Comparison of ENCODE assay signal across 23 cellular contexts in the genomic region with DNA sequence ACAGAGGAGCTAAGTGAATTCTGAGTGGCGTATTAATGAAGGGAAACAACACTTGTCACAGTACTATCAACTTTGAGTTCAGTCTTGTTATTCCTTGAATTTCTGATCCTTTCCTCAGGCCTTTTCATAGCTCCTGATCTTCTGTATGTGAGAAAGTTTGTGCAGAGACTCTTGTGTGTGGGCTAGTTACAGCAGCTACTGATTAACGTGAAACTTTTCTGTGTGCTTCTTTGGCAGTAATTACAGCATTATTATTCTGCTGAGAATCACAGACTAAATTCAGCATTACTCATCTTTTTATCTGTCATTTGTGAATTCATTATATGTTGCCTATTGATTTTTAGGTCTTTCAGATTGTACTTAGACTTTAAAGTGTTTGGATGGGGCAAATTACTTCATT. TPM values are rescaled to one million over a fixed set of nuclear protein-coding genes. Genes with fewer than 3 reads are reported as not detected.
DNase-seq lines count a peak whose midpoint lies in the region; ATAC-seq, FAIRE-seq and TF ChIP-seq lines count a peak whose summit lies in the region.
"Had no signal": no experiment of that assay in that cellular context is flagged by ENCODE, and none has a peak within 500 bp of the region (broad histone marks: within the 10 kb centered on the region; RNA-seq: fewer than 3 reads in every experiment).

No MANE protein-coding gene starts in this region.

- ATAC-seq in activated T-cell treated with anti-CD3 and anti-CD28 coated beads, Interleukin-2, amount 50 U/mL, for 4 hours, result no peak
- ATAC-seq in GM23338, result no peak
- ATAC-seq in GM19463 (IDR thresholded peaks at IDR 0.05; ENCODE audit: unreplicated experiment), result no peak

- no peak for DNase-seq in activated T-cell treated with anti-CD3 and anti-CD28 coated beads, Interleukin-2, amount 50 U/mL, for 24 hours
- no peak for DNase-seq in activated T-cell treated with anti-CD3 and anti-CD28 coated beads, Interleukin-2, amount 50 U/mL, for 4 hours
- DNase-seq in GM23338 (ENCODE audit: low spot score) (no peak), astrocyte (ENCODE audit: low read depth) (no peak), frontal cortex (ENCODE audit: low spot score in 2 of 2) (no peak)
- no peak for DNase-seq in stimulated activated CD4-positive, alpha-beta T cell treated with anti-CD3 and anti-CD28 coated beads, Interleukin-4, amount 100 ng/mL, for 4 hours
- DNase-seq: activated CD4-positive, alpha-beta T cell treated with anti-CD3 and anti-CD28 coated beads for 48 hours; brain microvascular endothelial cell; CD4-positive, alpha-beta T cell; NCI-H1694; NCI-H526; PC-9; Right ventricle myocardium superior; thyroid gland had no signal

- no peaks in the 10 kb centered on the region for H3K9me3 Mint-ChIP-seq in activated T-cell treated with anti-CD3 and anti-CD28 coated beads, Interleukin-2, amount 50 U/mL, for 24 hours
- no peaks in the 10 kb centered on the region for H3K9me3 Mint-ChIP-seq in activated T-cell treated with anti-CD3 and anti-CD28 coated beads, Interleukin-2, amount 50 U/mL, for 4 hours
- H3K9me3 Mint-ChIP-seq in GM23338, result no peaks in the 10 kb centered on the region
- no peaks in the 10 kb centered on the region for H3K9me3 Mint-ChIP-seq in astrocyte (ENCODE audit: unreplicated experiment)
- no peaks in the 10 kb centered on the region for H3K9me3 Mint-ChIP-seq in nephron
- H3K9me3 Mint-ChIP-seq: activated T-helper 1 cell treated with anti-CD3 and anti-CD28 coated beads, Interleukin-12 subunit alpha, Interleukin-12 subunit beta, Interleukin-2, Interleukin-4 antibody, amounts not matched to agents 30 ng/mL and 10 ng/mL and 1 ng/mL, durations not matched to agents 14 hours and 24 hours and 36 hours; CD4-positive, alpha-beta T cell; stimulated activated naive CD8-positive, alpha-beta T cell treated with anti-CD3 and anti-CD28 coated beads, Interleukin-15, Interleukin-2, amounts not matched to agents 100 ng/mL and 50 ng/mL, for 24 hours; T-helper 2 cell treated with Interferon-gamma antibody and Interleukin-4, amounts not matched to agents 5 μg/mL and 100 μg/mL, for 36 hours had no signal

- H3K9ac ChIP-seq in astrocyte (ENCODE audit: low read length), result no peak overlapping the region

- 0 out of 2 replicates have a peak, but pooled peaks cover 8% of the 10 kb centered on the region for H3K4me1 ChIP-seq in GM23338 (ENCODE audit: insufficient read depth)
- H3K4me1 ChIP-seq in astrocyte (ENCODE audit: insufficient read depth, low read length), result peaks cover 9% of the 10 kb centered on the region
- H3K4me1 ChIP-seq: thyroid gland, vagina had no signal

- TF ChIP-seq CTCF in GM23338 (conservative IDR thresholded peaks at IDR 0.05; ENCODE audit: low read depth in 2 of 2) (no peak), astrocyte (IDR thresholded peaks at IDR 0.05; ENCODE audit: insufficient read depth, low read depth, low read length) (no peak), nephron (IDR thresholded peaks at IDR 0.05; ENCODE audit: unreplicated experiment in 3 of 3) (no peak)

- H3K79me2 ChIP-seq in GM23338 (replicated peaks; ENCODE audit: insufficient read depth) (peaks cover 18% of the 10 kb centered on the region; the same call in 1 of the 2 replicates), astrocyte (ENCODE audit: insufficient read depth, low read length) (no peaks in the 10 kb centered on the region)

- H4K20me1 ChIP-seq in GM23338 (replicated peaks; ENCODE audit: insufficient read depth) (no peaks in the 10 kb centered on the region; the same call in 1 of the 2 replicates), astrocyte (ENCODE audit: insufficient read depth, low read length) (peaks cover 4% of the 10 kb centered on the region)

- H3K9me3 ChIP-seq in astrocyte (ENCODE audit: insufficient read depth, low read depth, low read length), result no peaks in the 10 kb centered on the region
- H3K9me3 ChIP-seq: thyroid gland, vagina had no signal

- H3K9me2 ChIP-seq in GM23338 (ENCODE audit: insufficient read depth), result no peaks in the 10 kb centered on the region

- no peak overlapping the region for H3K4me3 Mint-ChIP-seq in activated T-cell treated with anti-CD3 and anti-CD28 coated beads, Interleukin-2, amount 50 U/mL, for 24 hours
- H3K4me3 Mint-ChIP-seq in activated T-cell treated with anti-CD3 and anti-CD28 coated beads, Interleukin-2, amount 50 U/mL, for 4 hours, result no peak overlapping the region
- H3K4me3 Mint-ChIP-seq in GM23338 (no peak overlapping the region), astrocyte (ENCODE audit: unreplicated experiment) (no peak overlapping the region), nephron (no peak overlapping the region)
- H3K4me3 Mint-ChIP-seq: activated T-helper 1 cell treated with anti-CD3 and anti-CD28 coated beads, Interleukin-12 subunit alpha, Interleukin-12 subunit beta, Interleukin-2, Interleukin-4 antibody, amounts not matched to agents 30 ng/mL and 10 ng/mL and 1 ng/mL, durations not matched to agents 14 hours and 24 hours and 36 hours; CD4-positive, alpha-beta T cell; stimulated activated naive CD8-positive, alpha-beta T cell treated with anti-CD3 and anti-CD28 coated beads, Interleukin-15, Interleukin-2, amounts not matched to agents 100 ng/mL and 50 ng/mL, for 24 hours; T-helper 2 cell treated with Interferon-gamma antibody and Interleukin-4, amounts not matched to agents 5 μg/mL and 100 μg/mL, for 36 hours had no signal

- H3K4me1 Mint-ChIP-seq in activated T-cell treated with anti-CD3 and anti-CD28 coated beads, Interleukin-2, amount 50 U/mL, for 24 hours (ENCODE audit: low read depth), result peaks cover 34% of the 10 kb centered on the region
- H3K4me1 Mint-ChIP-seq in activated T-cell treated with anti-CD3 and anti-CD28 coated beads, Interleukin-2, amount 50 U/mL, for 4 hours (ENCODE audit: low read depth), result peaks cover 5% of the 10 kb centered on the region
- H3K4me1 Mint-ChIP-seq in GM23338 (peaks cover 11% of the 10 kb centered on the region; the same call in 2 of the 3 replicates), astrocyte (ENCODE audit: low read depth, unreplicated experiment) (peaks cover 13% of the 10 kb centered on the region), nephron (no peaks in the 10 kb centered on the region)

- peaks cover 53% of the 10 kb centered on the region for H3K36me3 ChIP-seq in GM23338 (ENCODE audit: insufficient read depth)
- H3K36me3 ChIP-seq in astrocyte (ENCODE audit: insufficient read depth, low read length), result peaks cover 24% of the 10 kb centered on the region

- H3K27ac ChIP-seq in GM23338 (ENCODE audit: low read depth), result peak overlapping the region; percentile 47; the same call in 1 of the 2 replicates
- no peak overlapping the region for H3K27ac ChIP-seq in astrocyte (ENCODE audit: low read depth, low read length)
- H3K27ac ChIP-seq: brain microvascular endothelial cell, epithelial cell of prostate, PC-9, thyroid gland, vagina had no signal

- H3K36me3 Mint-ChIP-seq in activated T-cell treated with anti-CD3 and anti-CD28 coated beads, Interleukin-2, amount 50 U/mL, for 24 hours (ENCODE audit: low read depth), result peaks cover 89% of the 10 kb centered on the region
- H3K36me3 Mint-ChIP-seq in activated T-cell treated with anti-CD3 and anti-CD28 coated beads, Interleukin-2, amount 50 U/mL, for 4 hours (ENCODE audit: insufficient read depth), result peaks cover 45% of the 10 kb centered on the region
- H3K36me3 Mint-ChIP-seq in GM23338 (ENCODE audit: low read depth) (peaks cover 68% of the 10 kb centered on the region), astrocyte (ENCODE audit: low read depth, unreplicated experiment) (peaks cover 4% of the 10 kb centered on the region), nephron (ENCODE audit: low read depth) (peaks cover 75% of the 10 kb centered on the region)

- H3K27ac Mint-ChIP-seq in activated T-cell treated with anti-CD3 and anti-CD28 coated beads, Interleukin-2, amount 50 U/mL, for 24 hours, result peak overlapping the region; percentile 4
- H3K27ac Mint-ChIP-seq in GM23338 (peak overlapping the region; percentile 36; the same call in 1 of the 2 replicates), astrocyte (ENCODE audit: unreplicated experiment) (peak overlapping the region; percentile 30), nephron (peak overlapping the region in 2 of 3 experiments; percentile 46 to 60)
- H3K27ac Mint-ChIP-seq: stimulated activated naive CD8-positive, alpha-beta T cell treated with anti-CD3 and anti-CD28 coated beads, Interleukin-15, Interleukin-2, amounts not matched to agents 100 ng/mL and 50 ng/mL, for 24 hours; T-helper 2 cell treated with Interferon-gamma antibody and Interleukin-4, amounts not matched to agents 5 μg/mL and 100 μg/mL, for 36 hours had no signal

- H3K4me2 ChIP-seq in GM23338, result no peak overlapping the region
- no peak overlapping the region for H3K4me2 ChIP-seq in astrocyte (ENCODE audit: low read length)
- H3K4me2 ChIP-seq: PC-9 had no signal

- FAIRE-seq in astrocyte (lab: Jason Lieb, UNC), result peak; percentile 52
- no peak for FAIRE-seq in frontal cortex (lab: Jason Lieb, UNC)
- FAIRE-seq: GM12892, H1 had no signal

- H3K27me3 Mint-ChIP-seq in activated T-cell treated with anti-CD3 and anti-CD28 coated beads, Interleukin-2, amount 50 U/mL, for 24 hours, result no peaks in the 10 kb centered on the region
- H3K27me3 Mint-ChIP-seq in activated T-cell treated with anti-CD3 and anti-CD28 coated beads, Interleukin-2, amount 50 U/mL, for 4 hours (ENCODE audit: low read depth), result no peaks in the 10 kb centered on the region
- H3K27me3 Mint-ChIP-seq in GM23338 (ENCODE audit: insufficient read depth, low read depth, poor library complexity) (no peaks in the 10 kb centered on the region), astrocyte (ENCODE audit: low read depth, unreplicated experiment) (no peaks in the 10 kb centered on the region), nephron (ENCODE audit: low read depth) (no peaks in the 10 kb centered on the region)
- H3K27me3 Mint-ChIP-seq: CD4-positive, alpha-beta T cell; stimulated activated naive CD8-positive, alpha-beta T cell treated with anti-CD3 and anti-CD28 coated beads, Interleukin-15, Interleukin-2, amounts not matched to agents 100 ng/mL and 50 ng/mL, for 24 hours had no signal

- H3F3A ChIP-seq in GM23338 (replicated peaks; ENCODE audit: low read depth), result 0 out of 2 replicates have a peak, but pooled peaks cover 3% of the 10 kb centered on the region

- H3K4me3 ChIP-seq in GM23338 (no peak overlapping the region), astrocyte (ENCODE audit: insufficient read depth, low read depth, low read length) (no peak overlapping the region)
- H3K4me3 ChIP-seq: PC-9, thyroid gland, vagina had no signal

- H2AFZ ChIP-seq in GM23338 (no peak overlapping the region), astrocyte (ENCODE audit: low read depth, low read length) (no peak overlapping the region)
- H2AFZ ChIP-seq: PC-9 had no signal

- H3K27me3 ChIP-seq in GM23338 (ENCODE audit: insufficient read depth) (no peaks in the 10 kb centered on the region), astrocyte (ENCODE audit: insufficient read depth, low read length) (no peaks in the 10 kb centered on the region)
- H3K27me3 ChIP-seq: brain microvascular endothelial cell, thyroid gland, vagina had no signal

RNA-seq across cellular contexts. Expression of gene CREB1, which starts 36.0 kb away (rescaled TPM):
- 10 to 100 TPM; 55.2 to 71.1 (median 59.5) TPM for total RNA-seq in activated T-cell treated with anti-CD3 and anti-CD28 coated beads, Interleukin-2, amount 50 U/mL, for 4 hours
- 94.4 and 104 TPM in 2 replicates for total RNA-seq in GM23338 (2014; rRNA removed; shearing (Covaris generic))
- polyA plus RNA-seq in GM23338 (2016; fragmentation: Nextera tagmentation; extraction: Ambion mirVana), result 27.2 and 40.3 TPM in 2 replicates
- 56.4 and 63.3 TPM in 2 replicates for total RNA-seq in astrocyte
- total RNA-seq in frontal cortex, result 109 TPM

RNA-seq across cellular contexts. Expression of gene METTL21A, which starts 59.5 kb away (rescaled TPM):
- 10 to 100 TPM; 29.2 to 44.7 (median 35.8) TPM for total RNA-seq in activated T-cell treated with anti-CD3 and anti-CD28 coated beads, Interleukin-2, amount 50 U/mL, for 4 hours
- total RNA-seq in GM23338 (2014; rRNA removed; shearing (Covaris generic)), result 86.0 and 92.8 TPM in 2 replicates
- 106 and 118 TPM in 2 replicates for polyA plus RNA-seq in GM23338 (2016; fragmentation: Nextera tagmentation; extraction: Ambion mirVana)
- total RNA-seq in astrocyte, result 16.1 and 16.8 TPM in 2 replicates
- total RNA-seq in frontal cortex, result 12.6 TPM
